Comparison of ENCODE assay signal across 25 cellular contexts in the genomic region with DNA sequence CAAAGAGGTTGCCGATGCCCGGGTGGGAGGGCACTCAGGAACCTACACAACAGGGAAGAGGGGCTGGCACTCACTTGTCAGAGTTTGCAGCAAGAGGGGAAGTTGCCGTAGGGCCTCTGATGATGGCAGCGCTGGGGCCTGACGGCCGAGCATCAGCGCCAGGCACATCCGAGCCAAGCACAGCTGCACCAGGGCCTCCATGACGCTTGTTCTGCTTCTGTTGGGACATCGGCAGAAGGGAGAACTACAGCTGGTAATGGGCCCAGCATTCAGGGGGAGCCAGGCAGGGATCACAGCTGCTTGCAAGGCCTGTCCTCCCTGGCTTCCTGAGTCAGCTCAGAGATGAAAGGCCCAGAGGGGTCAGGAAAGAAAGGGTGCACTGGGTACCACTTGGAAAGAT.
"Had no signal": no experiment of that assay in that cellular context is flagged by ENCODE, and none has a peak within 500 bp of the region (broad histone marks: within the 10 kb centered on the region; RNA-seq: fewer than 3 reads in every experiment).

No MANE protein-coding gene starts in this region.

- H3K4me3 Mint-ChIP-seq: naive thymus-derived CD8-positive, alpha-beta T cell; nephron; neural crest cell; stimulated activated naive B cell treated with anti-CD40 and anti-IgM and Interleukin-4, amounts not matched to agents 10 μg/mL and 1 μg/mL and 100 μg/mL, for 72 hours; type B pancreatic cell had no signal

- ATAC-seq: naive thymus-derived CD8-positive, alpha-beta T cell; right cardiac atrium; sciatic nerve; stimulated activated naive B cell treated with anti-CD40 and anti-IgM and Interleukin-4, amounts not matched to agents 10 μg/mL and 1 μg/mL and 100 μg/mL, for 72 hours; stimulated activated naive CD8-positive, alpha-beta T cell treated with anti-CD3 and anti-CD28 coated beads, Interleukin-15, Interleukin-2, amounts not matched to agents 100 U/mL and 50 U/mL, for 24 hours had no signal

- H3K9me3 ChIP-seq: left ventricle myocardium inferior, ovary, tibial nerve, uterus had no signal

- H3K27me3 Mint-ChIP-seq: stimulated activated naive B cell treated with anti-CD40 and anti-IgM and Interleukin-4, amounts not matched to agents 10 μg/mL and 1 μg/mL and 100 μg/mL, for 72 hours had no signal

- H3K4me1 Mint-ChIP-seq: naive thymus-derived CD8-positive, alpha-beta T cell; nephron; neural crest cell; stimulated activated naive B cell treated with anti-CD40 and anti-IgM and Interleukin-4, amounts not matched to agents 10 μg/mL and 1 μg/mL and 100 μg/mL, for 72 hours had no signal

- H3K79me2 ChIP-seq: hepatocyte had no signal

- H3K36me3 ChIP-seq: left ventricle myocardium inferior, neutrophil, ovary, stomach, tibial nerve, uterus had no signal

- H3K4me1 ChIP-seq: left ventricle myocardium inferior, stomach, tibial nerve, uterus had no signal

- H3K9me3 Mint-ChIP-seq: neural crest cell, type B pancreatic cell had no signal

- H3K27ac ChIP-seq: hepatocyte, left ventricle myocardium inferior, neutrophil, ovary, skin epidermis, stomach, tibial nerve, uterus had no signal

- H3K36me3 Mint-ChIP-seq: naive thymus-derived CD8-positive, alpha-beta T cell; stimulated activated naive B cell treated with anti-CD40 and anti-IgM and Interleukin-4, amounts not matched to agents 10 μg/mL and 1 μg/mL and 100 μg/mL, for 72 hours had no signal

- H3K27ac Mint-ChIP-seq: naive thymus-derived CD8-positive, alpha-beta T cell; nephron; progenitor cell of endocrine pancreas; stimulated activated naive B cell treated with anti-CD40 and anti-IgM and Interleukin-4, amounts not matched to agents 10 μg/mL and 1 μg/mL and 100 μg/mL, for 72 hours; type B pancreatic cell had no signal

- H2AFZ ChIP-seq: hepatocyte had no signal

- H3K4me3 ChIP-seq: hepatocyte, left ventricle myocardium inferior, lung, ovary, skin epidermis, stomach, tibial nerve, uterus had no signal

- H3K4me2 ChIP-seq: hepatocyte had no signal

- DNase-seq: islet precursor cell; left ventricle myocardium inferior; midbrain; ovary; retina; stimulated activated CD4-positive, alpha-beta T cell treated with anti-CD3 and anti-CD28 coated beads, Interleukin-12 subunit alpha, Interleukin-12 subunit beta, amount 100 ng/mL, for 4 hours; stimulated activated CD4-positive, alpha-beta T cell treated with anti-CD3 and anti-CD28 coated beads, Interleukin-15, amount 100 ng/mL, for 24 hours; stimulated activated CD4-positive, alpha-beta T cell treated with anti-CD3 and anti-CD28 coated beads, Interleukin-2, amount 100 ng/mL, for 24 hours; stimulated activated CD4-positive, alpha-beta T cell treated with anti-CD3 and anti-CD28 coated beads, Interleukin-4, amount 100 ng/mL, for 1 hour; stimulated activated naive B cell treated with anti-CD40 and anti-IgM and Interleukin-4, amounts not matched to agents 10 μg/mL and 1 μg/mL and 100 μg/mL, for 72 hours; stimulated activated naive CD8-positive, alpha-beta T cell treated with anti-CD3 and anti-CD28 coated beads, Interleukin-15, Interleukin-2, amounts not matched to agents 100 U/mL and 50 U/mL, for 24 hours; stomach; uterus had no signal

- H3K27me3 ChIP-seq: hepatocyte, neutrophil, ovary, tibial nerve, uterus had no signal
